ENCODE assay signal across 19 cellular contexts in genomic region chr15:77825546-77825945, GRCh38.
A peak's percentile ranks its signal among the peaks of the same experiment; 100 is the strongest.
DNase-seq lines count a peak whose midpoint lies in the region; ATAC-seq and TF ChIP-seq lines count a peak whose summit lies in the region.
"Had no signal": no experiment of that assay in that cellular context is flagged by ENCODE, and none has a peak within 500 bp of the region (broad histone marks: within the 10 kb centered on the region; RNA-seq: fewer than 3 reads in every experiment).

No MANE protein-coding gene starts in this region.

- BruUV-seq in PC-9 (replicated peaks; lab: Mats Ljungman, UMichigan) = no TSS peak

- 80 to 96% (median 92%) methylated on average over 7 of the region's 7 CpGs for WGBS in spleen, 5 donors

- H3F3A ChIP-seq in PC-9 (ENCODE audit: insufficient read depth, low read depth) = no peaks in the 10 kb centered on the region

- no peaks in the 10 kb centered on the region for H3K79me2 ChIP-seq in PC-9 (ENCODE audit: low read depth)

- ATAC-seq in left ventricle myocardium superior (no peak), lower lobe of right lung (no peak), HG03378 (IDR thresholded peaks at IDR 0.05; ENCODE audit: unreplicated experiment) (no peak)
- ATAC-seq: Panc1 had no signal

- H3K27me3 ChIP-seq in WERI-Rb-1 (ENCODE audit: insufficient read depth, low read depth, severe bottlenecking) (no peaks in the 10 kb centered on the region), lower lobe of right lung (ENCODE audit: low read depth) (peaks cover 22% of the 10 kb centered on the region), spleen (replicated peaks in 1 of 7) (peaks cover 0 to 37% (median 15%) of the 10 kb centered on the region in 7 donors), PC-9 (ENCODE audit: insufficient read depth, low read depth) (peaks cover 39% of the 10 kb centered on the region)

- H3K9me2 ChIP-seq in PC-9 (ENCODE audit: insufficient read depth) = no peaks in the 10 kb centered on the region
- H3K9me2 ChIP-seq: SK-N-SH had no signal

- CTCF ChIA-PET in PC-9 (lab: Charles Lee) = no interaction called here

- no peak overlapping the region for H2AFZ ChIP-seq in PC-9

- H3K4me3 ChIP-seq in WERI-Rb-1 (ENCODE audit: low read depth, low read length) (no peak overlapping the region), lower lobe of right lung (no peak overlapping the region), spleen (no peak overlapping the region), PC-9 (no peak overlapping the region)
- H3K4me3 ChIP-seq: BLaER1, MG63 had no signal

- TF ChIP-seq CTCF in WERI-Rb-1 (IDR thresholded peaks at IDR 0.05; ENCODE audit: low read depth, low read length) (no peak), lower lobe of right lung (IDR thresholded peaks at IDR 0.05) (no peak), spleen (IDR thresholded peaks at IDR 0.05 in 8 of 11, conservative IDR thresholded peaks at IDR 0.05 in 3 of 11) (no peak), PC-9 (conservative IDR thresholded peaks at IDR 0.05) (no peak)

- H3K4me2 ChIP-seq in PC-9 = no peak overlapping the region
- H3K4me2 ChIP-seq: BLaER1, SK-N-SH had no signal

- H4K20me1 ChIP-seq in PC-9 (ENCODE audit: insufficient read depth) = 0 out of 2 replicates have a peak, but pooled peaks cover 3% of the 10 kb centered on the region

- intact Hi-C loops in cardiac septum (cut with DNase I) = loop anchor here (10.0 kb wide), 1 partner anchor 721 kb away; no protein-coding TSS in a partner anchor
- intact Hi-C loops in left ventricle myocardium superior (cut with micrococcal nuclease) = loop anchor here (10.0 kb wide), 1 partner anchor 171 kb away; no protein-coding TSS in a partner anchor
- intact Hi-C loops in lower lobe of right lung (cut with DNase I) = no loop called here
- intact Hi-C loops in spleen (cut with DNase I; ENCODE audit: low total_unique reads) = loop anchor here (10.0 kb wide), 1 partner anchor 191 kb away; the partner anchor contains the start of gene LINGO1
- intact Hi-C loops in PC-9 (cut with micrococcal nuclease; ENCODE audit: unreplicated experiment) = no loop called here

- no peaks in the 10 kb centered on the region for H3K9me3 ChIP-seq in WERI-Rb-1 (ENCODE audit: severe bottlenecking)
- H3K9me3 ChIP-seq in lower lobe of right lung = no peaks in the 10 kb centered on the region
- no peaks in the 10 kb centered on the region for H3K9me3 ChIP-seq in spleen
- no peaks in the 10 kb centered on the region for H3K9me3 ChIP-seq in PC-9 (ENCODE audit: insufficient read depth, low read depth)
- H3K9me3 ChIP-seq: BLaER1, MG63, SK-N-SH had no signal

- H3K36me3 ChIP-seq in WERI-Rb-1 (no peaks in the 10 kb centered on the region), lower lobe of right lung (no peaks in the 10 kb centered on the region), spleen (no peaks in the 10 kb centered on the region), PC-9 (ENCODE audit: low read depth) (no peaks in the 10 kb centered on the region)
- H3K36me3 ChIP-seq: BLaER1, MG63 had no signal

- DNase-seq in cardiac septum (ENCODE audit: low spot score) (peak; percentile 66), left ventricle myocardium superior (no peak), WERI-Rb-1 (no peak), lower lobe of right lung (peak; percentile 33), spleen (peak; percentile 48), PC-9 (no peak), NCI-H2196 (lab: John Stamatoyannopoulos, UW; ENCODE audit: unreplicated experiment) (no peak)
- DNase-seq: CD4-positive, alpha-beta T cell; KBM-7; MG63; NCI-H1105 treated with DMSO at 0.1 percent for 48 hours; NCI-H146; NCI-H2029; NCI-H69; SK-N-SH had no signal

- POLR2A ChIA-PET in PC-9 (lab: Charles Lee; ENCODE audit: unreplicated experiment) = no interaction called here

- H3K27ac ChIP-seq in WERI-Rb-1 (peak overlapping the region; percentile 76), lower lobe of right lung (no peak overlapping the region), spleen (no peak overlapping the region), PC-9 (no peak overlapping the region)
- H3K27ac ChIP-seq: BLaER1, RWPE1 had no signal

- no peaks in the 10 kb centered on the region for H3K4me1 ChIP-seq in lower lobe of right lung
- peaks cover 0 to 8% (median 1%) of the 10 kb centered on the region in 6 donors for H3K4me1 ChIP-seq in spleen
- H3K4me1 ChIP-seq in PC-9 (replicated peaks; ENCODE audit: insufficient read depth) = no peaks in the 10 kb centered on the region
- H3K4me1 ChIP-seq: BLaER1 had no signal

- no peak for TF ChIP-seq POLR2A in spleen (IDR thresholded peaks at IDR 0.05)

Comparison
In these comparisons a context has a peak if more than half of its experiments do, and no peak if none do; other contexts are left out.
1. DNase-seq: peak in cardiac septum (single experiment), lower lobe of right lung (single experiment) and spleen (single experiment); none in left ventricle myocardium superior (single experiment), WERI-Rb-1 (single experiment), PC-9 (0 of 2) and NCI-H2196 (single experiment).
2. intact Hi-C loops: an anchor here in cardiac septum (10.0 kb wide), left ventricle myocardium superior (10.0 kb wide) and spleen (10.0 kb wide); none called in lower lobe of right lung and PC-9.